18 cellular contexts compared by ENCODE assay signal in genomic region chr1:230273141-230273710, GRCh38.
DNase-seq lines count a peak whose midpoint lies in the region; ATAC-seq, FAIRE-seq and TF ChIP-seq lines count a peak whose summit lies in the region.
"Had no signal": no experiment of that assay in that cellular context is flagged by ENCODE, and none has a peak within 500 bp of the region (broad histone marks: within the 10 kb centered on the region; RNA-seq: fewer than 3 reads in every experiment).

No MANE protein-coding gene starts in this region.

- H3K27ac Mint-ChIP-seq in CD4-positive, CD25-positive, alpha-beta regulatory T cell: peak overlapping the region in 2 of 3 donors; percentile 4 to 74
- H3K27ac Mint-ChIP-seq in Caco-2 (ENCODE audit: unreplicated experiment): peak overlapping the region; percentile 68
- peak overlapping the region; percentile 68 for H3K27ac Mint-ChIP-seq in activated T-helper 17 cell treated with anti-CD3 and anti-CD28 coated beads, Interleukin-2, amount 50 U/mL, for 72 hours

- no peaks in the 10 kb centered on the region for H3K27me3 ChIP-seq in CD4-positive, CD25-positive, alpha-beta regulatory T cell (ENCODE audit: control insufficient read depth, insufficient read depth, low read length)
- H3K27me3 ChIP-seq in Caco-2 (replicated peaks; ENCODE audit: control insufficient read depth, insufficient read depth, low read length): no peaks in the 10 kb centered on the region
- H3K27me3 ChIP-seq: adrenal gland, vagina had no signal

- H3K4me3 Mint-ChIP-seq in CD4-positive, CD25-positive, alpha-beta regulatory T cell: peak overlapping the region in 2 of 4 donors; percentile 17 to 19
- no peak overlapping the region for H3K4me3 Mint-ChIP-seq in Caco-2 (ENCODE audit: unreplicated experiment)
- H3K4me3 Mint-ChIP-seq in activated T-helper 17 cell treated with anti-CD3 and anti-CD28 coated beads, Interleukin-2, amount 50 U/mL, for 72 hours: no peak overlapping the region

- ATAC-seq in CD4-positive, CD25-positive, alpha-beta regulatory T cell (ENCODE audit: low read depth in 2 of 2): no peak
- ATAC-seq in activated T-helper 17 cell treated with anti-CD3 and anti-CD28 coated beads, Interleukin-2, amount 50 U/mL, for 72 hours (replicated peaks): no peak
- ATAC-seq in sciatic nerve: no peak

- POLR2A ChIA-PET in Caco-2 (lab: Charles Lee): no interaction called here

- TF ChIP-seq CTCF in Caco-2 (IDR thresholded peaks at IDR 0.05; ENCODE audit: insufficient read depth in 1 of 2, low read depth in 1 of 2, low read length in 1 of 2, severe bottlenecking in 1 of 2, unreplicated experiment in 1 of 2) (no peak), kidney (IDR thresholded peaks at IDR 0.05; ENCODE audit: borderline replicate concordance, extremely low read depth, insufficient read depth) (no peak)

- no peak for DNase-seq in CD4-positive, CD25-positive, alpha-beta regulatory T cell
- DNase-seq in Caco-2 (peak in 1 of 2 experiments; percentile 14), sciatic nerve (ENCODE audit: low spot score) (peak; percentile 37), UCSD-AML1 (lab: John Stamatoyannopoulos, UW; ENCODE audit: unreplicated experiment) (no peak), kidney (no peak), MV-4-11 (lab: John Stamatoyannopoulos, UW) (no peak)
- DNase-seq: activated B cell treated with CpG ODN at 0.5 μM for 24 hours, GDM1, KBM-7, kidney glomerular epithelial cell, mesenchymal stem cell, NCI-H1105, retina, SIG-M5 had no signal

- FAIRE-seq in kidney (lab: Jason Lieb, UNC): no peak
- FAIRE-seq: frontal cortex had no signal

- no peaks in the 10 kb centered on the region for H3K27me3 Mint-ChIP-seq in CD4-positive, CD25-positive, alpha-beta regulatory T cell
- no peaks in the 10 kb centered on the region for H3K27me3 Mint-ChIP-seq in Caco-2 (ENCODE audit: insufficient read depth, unreplicated experiment)
- H3K27me3 Mint-ChIP-seq in activated T-helper 17 cell treated with anti-CD3 and anti-CD28 coated beads, Interleukin-2, amount 50 U/mL, for 72 hours: no peaks in the 10 kb centered on the region
- H3K27me3 Mint-ChIP-seq: activated B cell treated with CpG ODN at 0.5 μM for 24 hours had no signal

- peaks cover 7% of the 10 kb centered on the region for H3K36me3 ChIP-seq in CD4-positive, CD25-positive, alpha-beta regulatory T cell (ENCODE audit: control insufficient read depth, insufficient read depth, low read length)
- H3K36me3 ChIP-seq in Caco-2 (ENCODE audit: control insufficient read depth, insufficient read depth, low read length) (no peaks in the 10 kb centered on the region; the same call in 1 of the 2 replicates), kidney (ENCODE audit: control insufficient read depth in 1 of 2, insufficient read depth in 2 of 2, low read length in 2 of 2) (peaks cover 2 to 25% of the 10 kb centered on the region in 2 donors)

- no peak overlapping the region for H3K4me3 ChIP-seq in CD4-positive, CD25-positive, alpha-beta regulatory T cell (ENCODE audit: low read depth, low read length)
- no peak overlapping the region for H3K4me3 ChIP-seq in Caco-2 (ENCODE audit: low read depth, low read length)
- no peak overlapping the region for H3K4me3 ChIP-seq in kidney (ENCODE audit: low read length in 2 of 2)
- H3K4me3 ChIP-seq: adrenal gland, vagina had no signal

- H3K4me1 ChIP-seq in CD4-positive, CD25-positive, alpha-beta regulatory T cell (ENCODE audit: control insufficient read depth, insufficient read depth, low read length, poor library complexity, severe bottlenecking): peaks cover 20% of the 10 kb centered on the region
- H3K4me1 ChIP-seq in Caco-2 (peaks cover 6% of the 10 kb centered on the region; the same call in 1 of the 2 replicates), kidney (ENCODE audit: control insufficient read depth in 1 of 2, insufficient read depth in 1 of 2, low read depth in 1 of 2, low read length in 2 of 2) (peaks cover 5 to 11% of the 10 kb centered on the region in 2 donors)

- no peaks in the 10 kb centered on the region for H3K9me3 ChIP-seq in CD4-positive, CD25-positive, alpha-beta regulatory T cell (ENCODE audit: control insufficient read depth in 2 of 2, low read length in 2 of 2)
- H3K9me3 ChIP-seq in Caco-2 (no peaks in the 10 kb centered on the region), kidney (ENCODE audit: control insufficient read depth in 1 of 2, low read length in 2 of 2) (no peaks in the 10 kb centered on the region)
- H3K9me3 ChIP-seq: adrenal gland, vagina had no signal

- peaks cover 11% of the 10 kb centered on the region for H3K36me3 Mint-ChIP-seq in CD4-positive, CD25-positive, alpha-beta regulatory T cell
- H3K36me3 Mint-ChIP-seq in Caco-2 (ENCODE audit: insufficient read depth, unreplicated experiment): peaks cover 10% of the 10 kb centered on the region
- H3K36me3 Mint-ChIP-seq in activated T-helper 17 cell treated with anti-CD3 and anti-CD28 coated beads, Interleukin-2, amount 50 U/mL, for 72 hours (ENCODE audit: low read depth): peaks cover 34% of the 10 kb centered on the region

- BruUV-seq in Caco-2 (replicated peaks; lab: Mats Ljungman, UMichigan): no TSS peak

- H3K9me3 Mint-ChIP-seq in CD4-positive, CD25-positive, alpha-beta regulatory T cell: no peaks in the 10 kb centered on the region
- H3K9me3 Mint-ChIP-seq in Caco-2 (ENCODE audit: unreplicated experiment): no peaks in the 10 kb centered on the region
- no peaks in the 10 kb centered on the region for H3K9me3 Mint-ChIP-seq in activated T-helper 17 cell treated with anti-CD3 and anti-CD28 coated beads, Interleukin-2, amount 50 U/mL, for 72 hours
- H3K9me3 Mint-ChIP-seq: activated B cell treated with CpG ODN at 0.5 μM for 24 hours had no signal

- H3K9ac ChIP-seq in kidney (ENCODE audit: low read length in 2 of 2): no peak overlapping the region

- intact Hi-C loops in Caco-2 (cut with micrococcal nuclease; ENCODE audit: unreplicated experiment): no loop called here
- intact Hi-C loops in sciatic nerve (cut with DNase I): no loop called here
- intact Hi-C loops in kidney (cut with DNase I): no loop called here

- peaks cover 12 to 51% (median 23%) of the 10 kb centered on the region in 4 donors for H3K4me1 Mint-ChIP-seq in CD4-positive, CD25-positive, alpha-beta regulatory T cell
- H3K4me1 Mint-ChIP-seq in Caco-2 (ENCODE audit: low read depth, unreplicated experiment): peaks cover under 1% of the 10 kb centered on the region
- H3K4me1 Mint-ChIP-seq in activated T-helper 17 cell treated with anti-CD3 and anti-CD28 coated beads, Interleukin-2, amount 50 U/mL, for 72 hours: peaks cover 15% of the 10 kb centered on the region

- CTCF ChIA-PET in Caco-2 (lab: Charles Lee): no interaction called here

- H3K27ac ChIP-seq in CD4-positive, CD25-positive, alpha-beta regulatory T cell (ENCODE audit: insufficient read depth, low read length, poor library complexity, severe bottlenecking): no peak overlapping the region
- H3K27ac ChIP-seq in kidney (ENCODE audit: low read depth in 2 of 2, low read length in 2 of 2): no peak overlapping the region
- H3K27ac ChIP-seq: adrenal gland, vagina had no signal
